ENCODE assay signal across 18 cellular contexts in genomic region chr4:6437682-6438264, GRCh38. TPM values are rescaled to one million over a fixed set of nuclear protein-coding genes. Genes with fewer than 3 reads are reported as not detected.
"Had no signal": no experiment of that assay in that cellular context is flagged by ENCODE, and none has a peak within 500 bp of the region (broad histone marks: within the 10 kb centered on the region; RNA-seq: fewer than 3 reads in every experiment).

No MANE protein-coding gene starts in this region.

- H3K27me3 ChIP-seq: right lobe of liver had no signal

- H3K27ac ChIP-seq: left ventricle myocardium inferior, right lobe of liver, tibial artery had no signal

- H3K4me3 ChIP-seq: left ventricle myocardium inferior, right lobe of liver, tibial artery had no signal

- H3K4me1 ChIP-seq: left ventricle myocardium inferior, right lobe of liver, tibial artery had no signal

- H3K4me1 Mint-ChIP-seq: immature natural killer cell; neural crest cell; stimulated activated naive B cell treated with anti-CD40 and anti-IgM and Interleukin-4, amounts not matched to agents 10 μg/mL and 1 μg/mL and 100 μg/mL, for 72 hours had no signal

- H3K27ac Mint-ChIP-seq: activated naive CD4-positive, alpha-beta T cell treated with anti-CD3 and anti-CD28 coated beads, Interleukin-2, amount 50 U/mL, for 72 hours; activated T-helper 1 cell treated with anti-CD3 and anti-CD28 coated beads, Interleukin-12 subunit alpha, Interleukin-12 subunit beta, Interleukin-2, Interleukin-4 antibody, amounts not matched to agents 30 ng/mL and 10 ng/mL and 1 ng/mL, durations not matched to agents 14 hours and 24 hours and 36 hours; effector memory CD8-positive, alpha-beta T cell; immature natural killer cell; stimulated activated naive B cell treated with anti-CD40 and anti-IgM and Interleukin-4, amounts not matched to agents 10 μg/mL and 1 μg/mL and 100 μg/mL, for 72 hours; T-helper 2 cell treated with Interferon-gamma antibody and Interleukin-4, amounts not matched to agents 5 μg/mL and 100 μg/mL, for 36 hours had no signal

- H3K36me3 ChIP-seq: left ventricle myocardium inferior, right lobe of liver, tibial artery had no signal

- H3K9me3 ChIP-seq: right lobe of liver had no signal

- DNase-seq: activated CD4-positive, alpha-beta T cell treated with anti-CD3 and anti-CD28 coated beads, Interleukin-2, amount 50 U/mL, for 48 hours; activated gamma-delta T cell treated with Interleukin-2 at 50 U/mL for 16 hours; amniotic stem cell; dermis blood vessel endothelial cell; effector memory CD8-positive, alpha-beta T cell; immature natural killer cell; kidney glomerular epithelial cell; left ventricle myocardium inferior; mammary epithelial cell; right lobe of liver; stimulated activated naive B cell treated with anti-CD40 and anti-IgM and Interleukin-4, amounts not matched to agents 10 μg/mL and 1 μg/mL and 100 μg/mL, for 72 hours; tibial artery had no signal

- H3K4me3 Mint-ChIP-seq: activated T-helper 1 cell treated with anti-CD3 and anti-CD28 coated beads, Interleukin-12 subunit alpha, Interleukin-12 subunit beta, Interleukin-2, Interleukin-4 antibody, amounts not matched to agents 30 ng/mL and 10 ng/mL and 1 ng/mL, durations not matched to agents 14 hours and 24 hours and 36 hours; effector memory CD8-positive, alpha-beta T cell; immature natural killer cell; neural crest cell; stimulated activated naive B cell treated with anti-CD40 and anti-IgM and Interleukin-4, amounts not matched to agents 10 μg/mL and 1 μg/mL and 100 μg/mL, for 72 hours; T-helper 2 cell treated with Interferon-gamma antibody and Interleukin-4, amounts not matched to agents 5 μg/mL and 100 μg/mL, for 36 hours had no signal

RNA-seq across cellular contexts. Expression of gene PPP2R2C, which starts 34.6 kb away (rescaled TPM):
- total RNA-seq: activated naive CD4-positive, alpha-beta T cell treated with anti-CD3 and anti-CD28 coated beads, Interleukin-2, amount 50 U/mL, for 72 hours; activated T-helper 1 cell treated with anti-CD3 and anti-CD28 coated beads, Interleukin-12 subunit alpha, Interleukin-12 subunit beta, Interleukin-2, Interleukin-4 antibody, amounts not matched to agents 30 ng/mL and 10 ng/mL and 1 ng/mL, durations not matched to agents 14 hours and 24 hours and 36 hours; fibroblast of villous mesenchyme; osteocyte had no signal
- polyA plus RNA-seq: immature natural killer cell had no signal
